In the genomic region with DNA sequence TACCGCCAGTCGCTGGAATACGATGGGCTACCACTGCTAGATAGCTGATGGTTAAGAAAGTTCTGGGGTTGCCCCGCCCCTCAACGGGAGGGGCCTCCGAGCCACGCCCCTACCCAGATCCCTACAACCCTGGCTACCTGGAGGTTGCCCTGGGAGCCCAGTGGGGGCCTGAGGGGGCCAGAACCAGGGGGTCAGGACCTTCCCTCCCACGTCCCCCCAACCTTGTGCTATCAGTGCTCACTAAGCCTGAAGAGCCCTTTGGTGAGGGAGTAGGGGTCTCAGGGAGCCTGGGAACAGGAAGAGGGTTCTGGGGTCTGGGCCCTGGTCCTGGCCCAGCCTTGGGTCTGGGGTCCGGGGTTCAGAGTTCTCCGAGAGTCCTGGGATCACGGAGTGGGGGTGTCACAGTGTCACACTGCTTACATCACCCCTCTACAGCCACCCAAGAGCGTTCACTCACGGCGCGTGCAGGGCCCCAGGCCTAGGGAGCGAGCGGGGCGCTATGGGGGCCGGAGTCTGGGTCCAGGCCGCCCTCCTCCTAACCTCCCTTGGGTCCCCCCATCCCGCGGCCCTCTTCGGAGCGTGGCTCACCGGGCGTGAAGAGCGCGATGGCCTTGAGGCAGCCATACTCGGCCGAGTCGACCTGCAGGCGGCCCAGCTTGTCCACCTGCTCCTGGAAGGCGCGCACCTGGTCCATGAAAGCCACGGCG, we compare ENCODE assay signal across 8 cellular contexts. TPM values are rescaled to one million over a fixed set of nuclear protein-coding genes. Genes with fewer than 3 reads are reported as not detected.
DNase-seq lines count a peak whose midpoint lies in the region; ATAC-seq, FAIRE-seq and TF ChIP-seq lines count a peak whose summit lies in the region.

No MANE protein-coding gene starts in this region.

- peak; percentile 18 for ATAC-seq in HG02763 (IDR thresholded peaks at IDR 0.05; ENCODE audit: unreplicated experiment)

- 7 to 29% methylated on average over 6 to 7 of the region's 36 CpGs for WGBS in esophagus squamous epithelium, 2 donors

- intact Hi-C loops in esophagus squamous epithelium (cut with DNase I) = no loop called here

- peaks cover 10% of the 10 kb centered on the region for H3K4me1 Mint-ChIP-seq in neural crest cell

- POLR2A ChIA-PET in GM10248 (lab: Yijun Ruan, JAX) = interaction anchor here (0.6 to 2.0 kb wide), 3 partner anchors 9 to 427 kb away, joined by 3 to 5 read pairs (median 4); partner anchors contain the start of gene OCEL1

- peak overlapping the region; percentile 37 to 80 (median 46) for H3K4me3 ChIP-seq in esophagus squamous epithelium

- DNase-seq in GM10248 (ENCODE audit: extremely low spot score) (peak; percentile 81), NCI-H748 treated with DMSO at 0.1 percent for 48 hours (lab: John Stamatoyannopoulos, UW) (peak; percentile 24), activated T-cell treated with anti-CD3 and anti-CD28 coated beads for 24 hours (ENCODE audit: low read depth) (peak; percentile 52), esophagus squamous epithelium (lab: John Stamatoyannopoulos, UW) (no peak), neural crest cell (ENCODE audit: low read depth, low spot score) (peak; percentile 22), urothelium cell line (ENCODE audit: low spot score) (peak; percentile 61), NCI-H128 (lab: John Stamatoyannopoulos, UW; ENCODE audit: unreplicated experiment) (no peak)

- TF ChIP-seq CTCF in GM10248 (IDR thresholded peaks at IDR 0.05; ENCODE audit: control extremely low read depth, extremely low read depth, low read depth, missing control alignments) = no peak
- no peak for TF ChIP-seq CTCF in esophagus squamous epithelium (IDR thresholded peaks at IDR 0.05)
- TF ChIP-seq CTCF in neural crest cell (conservative IDR thresholded peaks at IDR 0.05) = no peak

- H3K36me3 ChIP-seq in esophagus squamous epithelium = peaks cover 10 to 87% (median 16%) of the 10 kb centered on the region in 3 donors

- peak overlapping the region; percentile 64 to 89 (median 74) for H3K27ac ChIP-seq in esophagus squamous epithelium

- CTCF ChIA-PET in GM10248 (lab: Yijun Ruan, JAX) = interaction anchor here (0.6 to 3.6 kb wide), 29 partner anchors 9 to 575 kb away, joined by 3 to 13 read pairs (median 4); partner anchors contain the start of genes BABAM1, OCEL1 and SMIM7

- peaks cover 13 to 39% (median 21%) of the 10 kb centered on the region in 3 donors for H3K4me1 ChIP-seq in esophagus squamous epithelium

- FAIRE-seq in urothelium cell line (lab: Jason Lieb, UNC) = no peak

- no peaks in the 10 kb centered on the region for H3K27me3 ChIP-seq in esophagus squamous epithelium

- no peaks in the 10 kb centered on the region for H3K9me3 Mint-ChIP-seq in neural crest cell

- no peak overlapping the region for H3K27ac Mint-ChIP-seq in neural crest cell (ENCODE audit: unreplicated experiment)

- TF ChIP-seq POLR2A in esophagus squamous epithelium (IDR thresholded peaks at IDR 0.05) = no peak

- peak overlapping the region; percentile 80 for H3K4me3 Mint-ChIP-seq in neural crest cell

- H3K36me3 Mint-ChIP-seq in neural crest cell (ENCODE audit: low read depth) = no peaks in the 10 kb centered on the region

- no peaks in the 10 kb centered on the region for H3K9me3 ChIP-seq in esophagus squamous epithelium

- no peaks in the 10 kb centered on the region for H3K27me3 Mint-ChIP-seq in neural crest cell (ENCODE audit: low read depth)

RNA-seq across cellular contexts. Expression of gene OCEL1, which starts 9.0 kb away (rescaled TPM):
- total RNA-seq in esophagus squamous epithelium (1 to 10 TPM; 1.8 to 6.9 (median 4.1) TPM), neural crest cell (10.4 and 12.0 TPM in 2 replicates)

RNA-seq across cellular contexts. Expression of gene NR2F6, which starts 10.7 kb away (rescaled TPM):
- total RNA-seq in esophagus squamous epithelium = 100 to 1,000 TPM in 1 of 4 donors, 10 to 100 TPM in 3; 52.8 to 115 (median 82.7) TPM
- 52.8 and 57.6 TPM in 2 replicates for total RNA-seq in neural crest cell

RNA-seq across cellular contexts. Expression of gene USE1, which starts 19.9 kb away (rescaled TPM):
- total RNA-seq in esophagus squamous epithelium = 10 to 100 TPM; 11.2 to 22.5 (median 17.6) TPM
- total RNA-seq in neural crest cell = 15.7 and 17.6 TPM in 2 replicates

RNA-seq across cellular contexts. Expression of gene USHBP1, which starts 29.5 kb away (rescaled TPM):
- total RNA-seq in esophagus squamous epithelium (1 to 10 TPM in 1 of 4 donors, under 1 TPM in 2, not detected in 1; 0.70 to 4.8 (median 0.73) TPM), neural crest cell (0.23 and 0.57 TPM in 2 replicates)

RNA-seq across cellular contexts. Expression of gene BABAM1, which starts 32.2 kb away (rescaled TPM):
- 10 to 100 TPM; 29.1 to 55.8 (median 53.1) TPM for total RNA-seq in esophagus squamous epithelium
- 79.1 and 89.3 TPM in 2 replicates for total RNA-seq in neural crest cell

Comparison
In these comparisons a context has a peak if more than half of its experiments do, and no peak if none do; other contexts are left out.
1. DNase-seq: peak in GM10248 (single experiment), NCI-H748 treated with DMSO at 0.1 percent for 48 hours (single experiment), activated T-cell treated with anti-CD3 and anti-CD28 coated beads for 24 hours (single experiment), neural crest cell (single experiment) and urothelium cell line (single experiment); none in esophagus squamous epithelium (single experiment) and NCI-H128 (single experiment).